16 cellular contexts compared by ENCODE assay signal in the genomic region with DNA sequence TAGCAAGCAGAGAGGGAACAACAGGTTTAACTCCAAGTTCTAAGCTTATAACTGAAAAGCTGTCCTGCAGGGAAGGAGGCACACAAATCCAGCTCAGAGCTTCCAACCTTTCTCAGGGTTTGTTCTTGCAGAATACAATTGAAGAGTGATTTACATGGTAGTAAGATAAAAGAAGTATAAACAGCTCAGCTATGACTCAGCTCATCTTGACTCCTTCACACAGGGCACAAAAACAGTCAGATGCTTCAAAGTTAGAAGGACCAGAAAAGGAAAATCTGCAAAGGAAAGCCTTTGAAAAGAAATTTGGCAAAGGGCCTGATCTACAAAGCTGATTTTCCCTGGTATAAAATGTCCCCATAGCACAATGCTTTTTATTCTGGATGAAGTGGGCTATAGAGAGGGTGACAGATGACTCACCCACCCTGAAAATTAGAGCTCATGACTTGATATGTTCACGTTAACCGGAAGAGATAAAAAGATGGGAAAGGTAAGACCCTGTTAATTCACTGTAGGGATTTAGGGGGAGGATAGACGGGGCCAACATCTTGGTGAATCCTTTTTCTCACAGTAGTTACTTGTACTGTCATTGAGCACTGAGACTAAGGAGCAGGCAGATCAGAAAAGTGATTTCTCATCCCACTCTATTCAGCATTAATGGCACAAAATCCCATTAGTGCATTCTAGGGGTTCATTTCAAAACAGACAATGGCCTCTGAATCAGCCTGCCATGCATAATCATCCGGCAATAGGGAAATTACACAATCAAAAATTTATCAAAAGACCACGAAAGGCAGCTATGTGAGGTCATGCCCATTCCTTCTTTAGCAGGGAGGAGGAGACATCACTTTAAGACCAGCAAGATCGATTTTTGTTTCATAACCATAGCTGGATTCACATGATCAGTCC.
DNase-seq lines count a peak whose midpoint lies in the region; ATAC-seq, FAIRE-seq and TF ChIP-seq lines count a peak whose summit lies in the region.
"Had no signal": no experiment of that assay in that cellular context is flagged by ENCODE, and none has a peak within 500 bp of the region (broad histone marks: within the 10 kb centered on the region; RNA-seq: fewer than 3 reads in every experiment).

No MANE protein-coding gene starts in this region.

- H3K4me2 ChIP-seq in A549: peak overlapping the region; percentile 32; the same call in 2 of the 3 replicates

- POLR2A ChIA-PET in A549 (lab: Yijun Ruan, JAX): no interaction called here

- TF ChIP-seq CTCF in A549 (IDR thresholded peaks at IDR 0.05) (no peak), foreskin fibroblast (IDR thresholded peaks at IDR 0.05; ENCODE audit: low read depth, low read length) (no peak), suprapubic skin (IDR thresholded peaks at IDR 0.05) (no peak)

- ATAC-seq in A549 (peak in 1 of 2 experiments; percentile 41; a peak in 1 of 6 replicates), GM18511 (IDR thresholded peaks at IDR 0.05; ENCODE audit: unreplicated experiment) (no peak), GM19023 (IDR thresholded peaks at IDR 0.05; ENCODE audit: unreplicated experiment) (no peak)

- no peak for DNase-seq in A549 (ENCODE audit: low read depth in 1 of 2, low spot score in 1 of 2)
- peak; percentile 46 for DNase-seq in HCEC 1CT
- peak; percentile 91 for DNase-seq in amniotic epithelial cell (ENCODE audit: low read depth)
- peak; percentile 63 to 75 for DNase-seq in foreskin fibroblast
- no peak for DNase-seq in central memory CD4-positive, alpha-beta T cell
- DNase-seq in suprapubic skin (ENCODE audit: low spot score in 2 of 2): no peak
- DNase-seq: activated naive CD4-positive, alpha-beta T cell treated with anti-CD3 and anti-CD28 coated beads, Interleukin-2, amount 50 U/mL, for 16 hours; BE2C; dermis blood vessel endothelial cell; MV-4-11; Right ventricle myocardium superior; stimulated activated CD4-positive, alpha-beta T cell treated with anti-CD3 and anti-CD28 coated beads, Interleukin-15, amount 100 ng/mL, for 24 hours had no signal

- TF ChIP-seq POLR2A in A549 (IDR thresholded peaks at IDR 0.05; ENCODE audit: low read length) (no peak), suprapubic skin (IDR thresholded peaks at IDR 0.05) (no peak)

- H3K36me3 ChIP-seq in suprapubic skin: no peaks in the 10 kb centered on the region
- H3K36me3 ChIP-seq: BE2C, neutrophil, vagina had no signal

- no peak for TF ChIP-seq EP300 in A549 (IDR thresholded peaks at IDR 0.05)
- TF ChIP-seq EP300 in suprapubic skin (IDR thresholded peaks at IDR 0.05): no peak

- 58% methylated on average over 6 of the region's 6 CpGs for WGBS in A549 (ENCODE audit: missing lambda C conversion rate)
- WGBS in suprapubic skin: 85% methylated on average over 6 of the region's 6 CpGs

- H3K27ac ChIP-seq in A549 (peak overlapping the region in 1 of 2 experiments; percentile 14; a peak in 2 of 6 replicates), suprapubic skin (no peak overlapping the region)
- H3K27ac ChIP-seq: neutrophil, vagina had no signal

- H3K9me3 ChIP-seq in A549: no peaks in the 10 kb centered on the region
- H3K9me3 ChIP-seq in suprapubic skin: no peaks in the 10 kb centered on the region
- H3K9me3 ChIP-seq: BE2C, neutrophil, vagina had no signal

- H3K4me1 ChIP-seq in A549: peaks cover 9% of the 10 kb centered on the region; the same call in 2 of the 3 replicates
- no peaks in the 10 kb centered on the region for H3K4me1 ChIP-seq in suprapubic skin
- H3K4me1 ChIP-seq: vagina had no signal

- CTCF ChIA-PET in A549 (lab: Yijun Ruan, JAX): interaction anchor here (1.0 to 2.6 kb wide), 5 partner anchors 10 to 549 kb away, joined by 3 to 14 read pairs (median 6); no protein-coding TSS in a partner anchor

- H3K27me3 ChIP-seq in suprapubic skin: no peaks in the 10 kb centered on the region
- H3K27me3 ChIP-seq: BE2C, neutrophil, vagina had no signal

- TF ChIP-seq RAD21 in A549 (conservative IDR thresholded peaks at IDR 0.05 in 1 of 2, IDR thresholded peaks at IDR 0.05 in 1 of 2): no peak

- H3K4me3 ChIP-seq in A549 (no peak overlapping the region), foreskin fibroblast (ENCODE audit: low read depth in 1 of 2, low read length in 2 of 2) (no peak overlapping the region), suprapubic skin (no peak overlapping the region)
- H3K4me3 ChIP-seq: vagina had no signal

- no peak for FAIRE-seq in A549 (lab: Jason Lieb, UNC)

TF ChIP-seq in A549, 52 proteins besides CTCF, POLR2A, EP300 and RAD21:
- TF ChIP-seq MAZ (IDR thresholded peaks at IDR 0.05; ENCODE audit: borderline replicate concordance, low read depth, low read length) (no peak), SREBF2 (IDR thresholded peaks at IDR 0.05) (no peak), CEBPB (IDR thresholded peaks at IDR 0.05) (no peak), ELK1 (IDR thresholded peaks at IDR 0.05; ENCODE audit: low read depth, low read length) (no peak), HMGXB4 (CRISPR knock-in tag; IDR thresholded peaks at IDR 0.05; ENCODE audit: borderline replicate concordance) (no peak), ZFP36 (IDR thresholded peaks at IDR 0.05; ENCODE audit: borderline replicate concordance, partially characterized antibody) (no peak), CBX8 (IDR thresholded peaks at IDR 0.05) (no peak), PBX3 (IDR thresholded peaks at IDR 0.05) (no peak), TFCP2L1 (CRISPR knock-in tag; IDR thresholded peaks at IDR 0.05) (no peak), RARB (CRISPR knock-in tag; IDR thresholded peaks at IDR 0.05) (no peak), TP53 (CRISPR knock-in tag; IDR thresholded peaks at IDR 0.05) (no peak), HOXB13 (CRISPR knock-in tag; IDR thresholded peaks at IDR 0.05; ENCODE audit: low read depth) (no peak), HEYL (CRISPR knock-in tag; IDR thresholded peaks at IDR 0.05) (no peak), EHMT2 (IDR thresholded peaks at IDR 0.05; ENCODE audit: low read depth) (no peak), CBX2 (IDR thresholded peaks at IDR 0.05; ENCODE audit: borderline replicate concordance, low read depth) (no peak), RNF2 (IDR thresholded peaks at IDR 0.05; ENCODE audit: borderline replicate concordance, low read depth) (no peak), BHLHE40 (IDR thresholded peaks at IDR 0.05; ENCODE audit: low read depth, low read length) (no peak), PHF8 (IDR thresholded peaks at IDR 0.05; ENCODE audit: borderline replicate concordance, low read depth) (no peak)
- TF ChIP-seq, protein P1, sequence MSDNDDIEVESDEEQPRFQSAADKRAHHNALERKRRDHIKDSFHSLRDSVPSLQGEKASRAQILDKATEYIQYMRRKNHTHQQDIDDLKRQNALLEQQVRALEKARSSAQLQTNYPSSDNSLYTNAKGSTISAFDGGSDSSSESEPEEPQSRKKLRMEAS (IDR thresholded peaks at IDR 0.05): no peak

Comparison
In these comparisons a context has a peak if more than half of its experiments do, and no peak if none do; other contexts are left out.
1. DNase-seq: peak in HCEC 1CT (single experiment), amniotic epithelial cell (single experiment) and foreskin fibroblast (2 of 2); none in A549 (0 of 2), central memory CD4-positive, alpha-beta T cell (single experiment) and suprapubic skin (0 of 2).